8 cellular contexts compared by ENCODE assay signal in the genomic region with DNA sequence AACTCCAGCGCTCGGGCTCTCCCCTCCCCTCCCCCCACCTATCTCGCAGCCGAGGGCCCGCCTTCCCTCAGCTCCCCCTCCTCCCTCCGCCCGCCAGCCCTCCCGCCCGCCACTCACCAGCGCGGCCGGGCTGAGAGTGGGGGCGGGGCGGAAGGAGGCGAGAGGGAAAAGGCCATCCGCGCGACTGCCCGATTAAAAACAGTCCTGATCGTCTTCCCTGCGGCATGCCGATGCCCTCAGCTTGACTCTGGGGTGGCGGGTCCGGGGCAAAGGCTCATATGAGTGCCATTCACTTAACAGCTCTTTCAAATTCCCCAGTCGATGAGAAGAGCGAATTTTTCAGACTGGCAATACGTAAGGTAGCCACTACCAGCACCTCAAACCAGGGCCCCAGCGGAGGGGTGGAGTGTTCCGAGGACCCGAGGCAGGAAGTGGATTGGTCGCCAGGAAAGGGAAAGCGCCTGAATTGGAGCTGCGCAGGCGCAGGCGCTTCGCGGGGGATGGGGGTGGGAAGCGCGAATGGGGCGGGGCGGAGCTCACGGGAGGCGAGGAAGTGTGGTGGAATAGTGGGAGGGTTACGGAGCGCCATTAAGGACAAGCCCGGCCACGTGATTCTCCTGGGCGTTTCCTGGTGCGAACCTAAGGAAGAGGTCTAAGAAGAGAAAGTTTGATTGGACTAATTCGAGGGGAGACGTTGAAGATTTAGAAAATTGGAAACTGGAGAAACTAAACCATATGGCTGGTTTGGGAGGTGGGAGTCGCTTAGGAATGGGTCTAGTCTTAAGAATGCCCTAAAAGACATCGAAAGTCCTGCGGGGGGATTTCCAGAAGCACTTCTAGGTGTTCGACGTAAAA. TPM values are rescaled to one million over a fixed set of nuclear protein-coding genes. Genes with fewer than 3 reads are reported as not detected.
DNase-seq lines count a peak whose midpoint lies in the region; ATAC-seq and TF ChIP-seq lines count a peak whose summit lies in the region.

A gene with protein sequence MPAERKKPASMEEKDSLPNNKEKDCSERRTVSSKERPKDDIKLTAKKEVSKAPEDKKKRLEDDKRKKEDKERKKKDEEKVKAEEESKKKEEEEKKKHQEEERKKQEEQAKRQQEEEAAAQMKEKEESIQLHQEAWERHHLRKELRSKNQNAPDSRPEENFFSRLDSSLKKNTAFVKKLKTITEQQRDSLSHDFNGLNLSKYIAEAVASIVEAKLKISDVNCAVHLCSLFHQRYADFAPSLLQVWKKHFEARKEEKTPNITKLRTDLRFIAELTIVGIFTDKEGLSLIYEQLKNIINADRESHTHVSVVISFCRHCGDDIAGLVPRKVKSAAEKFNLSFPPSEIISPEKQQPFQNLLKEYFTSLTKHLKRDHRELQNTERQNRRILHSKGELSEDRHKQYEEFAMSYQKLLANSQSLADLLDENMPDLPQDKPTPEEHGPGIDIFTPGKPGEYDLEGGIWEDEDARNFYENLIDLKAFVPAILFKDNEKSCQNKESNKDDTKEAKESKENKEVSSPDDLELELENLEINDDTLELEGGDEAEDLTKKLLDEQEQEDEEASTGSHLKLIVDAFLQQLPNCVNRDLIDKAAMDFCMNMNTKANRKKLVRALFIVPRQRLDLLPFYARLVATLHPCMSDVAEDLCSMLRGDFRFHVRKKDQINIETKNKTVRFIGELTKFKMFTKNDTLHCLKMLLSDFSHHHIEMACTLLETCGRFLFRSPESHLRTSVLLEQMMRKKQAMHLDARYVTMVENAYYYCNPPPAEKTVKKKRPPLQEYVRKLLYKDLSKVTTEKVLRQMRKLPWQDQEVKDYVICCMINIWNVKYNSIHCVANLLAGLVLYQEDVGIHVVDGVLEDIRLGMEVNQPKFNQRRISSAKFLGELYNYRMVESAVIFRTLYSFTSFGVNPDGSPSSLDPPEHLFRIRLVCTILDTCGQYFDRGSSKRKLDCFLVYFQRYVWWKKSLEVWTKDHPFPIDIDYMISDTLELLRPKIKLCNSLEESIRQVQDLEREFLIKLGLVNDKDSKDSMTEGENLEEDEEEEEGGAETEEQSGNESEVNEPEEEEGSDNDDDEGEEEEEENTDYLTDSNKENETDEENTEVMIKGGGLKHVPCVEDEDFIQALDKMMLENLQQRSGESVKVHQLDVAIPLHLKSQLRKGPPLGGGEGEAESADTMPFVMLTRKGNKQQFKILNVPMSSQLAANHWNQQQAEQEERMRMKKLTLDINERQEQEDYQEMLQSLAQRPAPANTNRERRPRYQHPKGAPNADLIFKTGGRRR (minus strand): TSS at position 13 of the 855 bp plus-strand sequence. CDS start 7,386 bp downstream, outside the sequence.

- H3K36me3 ChIP-seq in KOPT-K1 (ENCODE audit: insufficient read depth, low read length) (0 out of 2 replicates have a peak, but pooled peaks cover 8% of the 10 kb centered on the region), Peyer's patch (no peaks in the 10 kb centered on the region), esophagus (ENCODE audit: control insufficient read depth in 2 of 2, insufficient read depth in 2 of 2, low read length in 1 of 2) (no peaks in the 10 kb centered on the region), mucosa of rectum (ENCODE audit: control insufficient read depth in 2 of 2, insufficient read depth in 2 of 2, low read length in 2 of 2) (no peaks in the 10 kb centered on the region)

- peaks cover 34% of the 10 kb centered on the region for H3K4me1 Mint-ChIP-seq in activated T-cell treated with anti-CD3 and anti-CD28 coated beads, Interleukin-2, amount 50 U/mL, for 4 hours (ENCODE audit: low read depth)

- TF ChIP-seq POLR2A in Peyer's patch (IDR thresholded peaks at IDR 0.05) = no peak

- H3K9me3 ChIP-seq in KOPT-K1 (ENCODE audit: insufficient read depth, low read length, poor library complexity, severe bottlenecking) (no peaks in the 10 kb centered on the region), Peyer's patch (no peaks in the 10 kb centered on the region), esophagus (ENCODE audit: control insufficient read depth in 2 of 2, insufficient read depth in 1 of 2, low read depth in 1 of 2, low read length in 1 of 2) (no peaks in the 10 kb centered on the region), mucosa of rectum (ENCODE audit: control insufficient read depth in 2 of 2, low read length in 2 of 2) (no peaks in the 10 kb centered on the region)

- H3K27ac ChIP-seq in KOPT-K1 (ENCODE audit: low read depth, low read length, poor library complexity, severe bottlenecking) = peak within 1 kb of the TSS; percentile 92
- H3K27ac ChIP-seq in Peyer's patch = peak within 1 kb of the TSS; percentile 92 to 98 (median 96)
- H3K27ac ChIP-seq in esophagus (ENCODE audit: low read depth in 2 of 2, low read length in 1 of 2) = peak within 1 kb of the TSS; percentile 98
- peak within 1 kb of the TSS; percentile 93 to 98 for H3K27ac ChIP-seq in mucosa of rectum (ENCODE audit: low read depth in 2 of 2, low read length in 2 of 2)

- H3K4me1 ChIP-seq in Peyer's patch (peaks cover 0 to 17% (median 9%) of the 10 kb centered on the region in 4 donors), esophagus (ENCODE audit: control insufficient read depth in 2 of 2, insufficient read depth in 2 of 2, low read length in 1 of 2) (no peaks in the 10 kb centered on the region), mucosa of rectum (ENCODE audit: control insufficient read depth in 2 of 2, insufficient read depth in 2 of 2, low read length in 2 of 2) (peaks cover 8% of the 10 kb centered on the region in 2 donors)

- no peaks in the 10 kb centered on the region for H3K36me3 Mint-ChIP-seq in activated T-cell treated with anti-CD3 and anti-CD28 coated beads, Interleukin-2, amount 50 U/mL, for 4 hours (ENCODE audit: insufficient read depth)

- DNase-seq in DMS53 (lab: John Stamatoyannopoulos, UW) = peak; percentile 100
- peak; percentile 95 to 99 (median 98) for DNase-seq in Peyer's patch
- DNase-seq in activated T-cell treated with anti-CD3 and anti-CD28 coated beads, Interleukin-2, amount 50 U/mL, for 4 hours = peak; percentile 96
- DNase-seq in stimulated activated CD8-positive, alpha-beta memory T cell treated with anti-CD3 and anti-CD28 coated beads, Interleukin-4, amount 100 ng/mL, for 4 hours (ENCODE audit: low read depth in 2 of 2, low spot score in 1 of 2) = peak; percentile 94 to 97

- H3K4me3 Mint-ChIP-seq in activated T-cell treated with anti-CD3 and anti-CD28 coated beads, Interleukin-2, amount 50 U/mL, for 4 hours = peak within 1 kb of the TSS; percentile 97

- H3K4me3 ChIP-seq in Peyer's patch = peak within 1 kb of the TSS; percentile 72 to 98 (median 86)
- H3K4me3 ChIP-seq in esophagus (ENCODE audit: low read depth in 1 of 2, low read length in 2 of 2) = peak within 1 kb of the TSS; percentile 95 to 100
- peak within 1 kb of the TSS; percentile 87 to 99 for H3K4me3 ChIP-seq in mucosa of rectum (ENCODE audit: low read length in 2 of 2)

- no peaks in the 10 kb centered on the region for H3K27me3 ChIP-seq in Peyer's patch
- no peaks in the 10 kb centered on the region for H3K27me3 ChIP-seq in esophagus (ENCODE audit: control insufficient read depth in 1 of 2, insufficient read depth in 2 of 2, low read length in 2 of 2)
- no peaks in the 10 kb centered on the region for H3K27me3 ChIP-seq in mucosa of rectum (ENCODE audit: control insufficient read depth in 2 of 2, insufficient read depth in 2 of 2, low read length in 2 of 2)

- ATAC-seq in GM21786 (IDR thresholded peaks at IDR 0.05; ENCODE audit: unreplicated experiment) = peak; percentile 45
- peak; percentile 86 to 87 for ATAC-seq in activated T-cell treated with anti-CD3 and anti-CD28 coated beads, Interleukin-2, amount 50 U/mL, for 4 hours

- no peaks in the 10 kb centered on the region for H3K27me3 Mint-ChIP-seq in activated T-cell treated with anti-CD3 and anti-CD28 coated beads, Interleukin-2, amount 50 U/mL, for 4 hours (ENCODE audit: low read depth)

- 3 to 4% methylated on average over 50 to 56 of the region's 56 CpGs for WGBS in esophagus, 2 donors

- no peaks in the 10 kb centered on the region for H3K9me3 Mint-ChIP-seq in activated T-cell treated with anti-CD3 and anti-CD28 coated beads, Interleukin-2, amount 50 U/mL, for 4 hours

- H3K9ac ChIP-seq in mucosa of rectum (ENCODE audit: low read depth in 1 of 2, low read length in 2 of 2) = peak within 1 kb of the TSS; percentile 88 to 96

- TF ChIP-seq CTCF in Peyer's patch (IDR thresholded peaks at IDR 0.05) = peak in 3 of 6 experiments; percentile 12 to 35 (median 23)

RNA-seq across cellular contexts. Expression of the gene that starts here (rescaled TPM):
- total RNA-seq in Peyer's patch = 10 to 100 TPM; 12.6 to 56.1 (median 21.0) TPM
- total RNA-seq in activated T-cell treated with anti-CD3 and anti-CD28 coated beads, Interleukin-2, amount 50 U/mL, for 4 hours = 10 to 100 TPM; 26.1 to 31.0 (median 30.3) TPM
- 1 to 10 TPM; 7.7 to 9.3 TPM for polyA plus RNA-seq in esophagus

Comparison
In these comparisons a context has a peak if more than half of its experiments do, and no peak if none do; other contexts are left out.
1. Peak in every context shown above with its lines: DNase-seq, ATAC-seq, H3K4me3 ChIP-seq and H3K27ac ChIP-seq.